In genomic region chr3:87503901-87504498, GRCh38 we compare ENCODE assay signal across 8 cellular contexts.
A peak's percentile ranks its signal among the peaks of the same experiment; 100 is the strongest.
DNase-seq lines count a peak whose midpoint lies in the region; ATAC-seq lines count a peak whose summit lies in the region.

No MANE protein-coding gene starts in this region.

- no peaks in the 10 kb centered on the region for H3K9me3 Mint-ChIP-seq in activated T-helper 17 cell treated with anti-CD3 and anti-CD28 coated beads, Interleukin-2, amount 50 U/mL, for 72 hours

- H3K4me3 Mint-ChIP-seq in activated T-helper 17 cell treated with anti-CD3 and anti-CD28 coated beads, Interleukin-2, amount 50 U/mL, for 72 hours, result no peak overlapping the region

- H3K4me1 Mint-ChIP-seq in activated T-helper 17 cell treated with anti-CD3 and anti-CD28 coated beads, Interleukin-2, amount 50 U/mL, for 72 hours, result no peaks in the 10 kb centered on the region

- H3K27me3 Mint-ChIP-seq in activated T-helper 17 cell treated with anti-CD3 and anti-CD28 coated beads, Interleukin-2, amount 50 U/mL, for 72 hours, result no peaks in the 10 kb centered on the region

- no peak overlapping the region for H3K27ac Mint-ChIP-seq in activated T-helper 17 cell treated with anti-CD3 and anti-CD28 coated beads, Interleukin-2, amount 50 U/mL, for 72 hours

- DNase-seq in COR-L47 (lab: John Stamatoyannopoulos, UW) (peak; percentile 49), NCI-H2107 treated with DMSO at 0.1 percent for 48 hours (lab: John Stamatoyannopoulos, UW; ENCODE audit: unreplicated experiment) (peak; percentile 83), iris pigment epithelial cell (ENCODE audit: low read depth) (peak; percentile 67), ecto neural progenitor cell (ENCODE audit: low spot score) (no peak), ureter (ENCODE audit: low spot score) (no peak)

- peak; percentile 83 for ATAC-seq in GM18870 (IDR thresholded peaks at IDR 0.05; ENCODE audit: unreplicated experiment)
- ATAC-seq in HG03064 (IDR thresholded peaks at IDR 0.05; ENCODE audit: low read depth, unreplicated experiment), result peak; percentile 63
- ATAC-seq in activated T-helper 17 cell treated with anti-CD3 and anti-CD28 coated beads, Interleukin-2, amount 50 U/mL, for 72 hours (replicated peaks), result peak; percentile 38

- no peaks in the 10 kb centered on the region for H3K36me3 Mint-ChIP-seq in activated T-helper 17 cell treated with anti-CD3 and anti-CD28 coated beads, Interleukin-2, amount 50 U/mL, for 72 hours (ENCODE audit: low read depth)

Comparison
In these comparisons a context has a peak if more than half of its experiments do, and no peak if none do; other contexts are left out.
1. DNase-seq: peak in COR-L47 (single experiment), NCI-H2107 treated with DMSO at 0.1 percent for 48 hours (single experiment) and iris pigment epithelial cell (single experiment); none in ecto neural progenitor cell (single experiment) and ureter (single experiment).
2. Peak in every context shown above with its lines, with median percentiles within 50 percentile points of each other: ATAC-seq.